9 cellular contexts compared by ENCODE assay signal in the genomic region with DNA sequence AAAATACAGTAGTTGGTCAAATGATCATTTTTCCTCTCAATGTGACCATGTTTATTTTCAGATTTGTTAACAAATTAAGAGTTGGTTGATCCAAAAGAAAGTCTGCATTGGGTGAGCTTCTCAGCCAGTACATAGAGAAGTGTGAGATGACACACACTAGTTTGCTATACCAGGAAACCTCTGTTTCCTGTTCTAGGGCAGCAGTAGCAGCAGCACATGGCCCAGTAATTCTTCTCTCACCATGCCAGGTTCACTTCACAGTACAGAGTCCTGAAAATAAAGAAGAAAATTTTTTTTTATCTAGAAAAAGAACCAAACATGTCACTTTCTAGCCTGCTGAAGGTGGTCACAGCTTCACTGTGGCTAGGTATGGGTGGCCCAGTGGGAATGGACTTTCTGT.
DNase-seq lines count a peak whose midpoint lies in the region; ATAC-seq, FAIRE-seq and TF ChIP-seq lines count a peak whose summit lies in the region.
"Had no signal": no experiment of that assay in that cellular context is flagged by ENCODE, and none has a peak within 500 bp of the region (broad histone marks: within the 10 kb centered on the region; RNA-seq: fewer than 3 reads in every experiment).

No MANE protein-coding gene starts in this region.

- peak overlapping the region in 1 of 2 donors; percentile 28 for H3K4me3 ChIP-seq in CD4-positive, alpha-beta memory T cell (ENCODE audit: low read length in 2 of 2)
- no peak overlapping the region for H3K4me3 ChIP-seq in foreskin fibroblast (ENCODE audit: low read depth in 1 of 2, low read length in 2 of 2)

- CTCF ChIA-PET in CD4-positive, alpha-beta memory T cell (lab: Charles Lee; ENCODE audit: partially characterized antibody): interaction anchor here (1.0 to 7.7 kb wide), 4 partner anchors 11 to 646 kb away, joined by 4 to 47 read pairs (median 4); no protein-coding TSS in a partner anchor
- CTCF ChIA-PET in T-cell (lab: Charles Lee): interaction anchor here in 1 of 2 donors (0.6 to 4.5 kb wide), 6 partner anchors 10 to 646 kb away, joined by 3 to 30 read pairs (median 4); no protein-coding TSS in a partner anchor

- peaks cover 0 to 2% (median 0%) of the 10 kb centered on the region in 8 donors for H3K9me3 Mint-ChIP-seq in CD4-positive, alpha-beta memory T cell
- no peaks in the 10 kb centered on the region for H3K9me3 Mint-ChIP-seq in T-cell

- no peak for TF ChIP-seq POLR2A in H54 (IDR thresholded peaks at IDR 0.05; ENCODE audit: low read depth, low read length)

- intact Hi-C loops in CD4-positive, alpha-beta memory T cell (cut with micrococcal nuclease): loop anchor here (1.0 to 2.0 kb wide), 3 partner anchors 11 to 55 kb away; no protein-coding TSS in a partner anchor

- no peaks in the 10 kb centered on the region for H3K27me3 Mint-ChIP-seq in CD4-positive, alpha-beta memory T cell
- H3K27me3 Mint-ChIP-seq in T-cell: no peaks in the 10 kb centered on the region

- H3K27me3 ChIP-seq in CD4-positive, alpha-beta memory T cell (ENCODE audit: insufficient read depth, low read length): no peaks in the 10 kb centered on the region

- ATAC-seq in GM21576 (IDR thresholded peaks at IDR 0.05; ENCODE audit: unreplicated experiment) (peak; percentile 69), T-cell (replicated peaks in 1 of 4) (peak; percentile 91 to 96 (median 92))

- H3K9me3 ChIP-seq in CD4-positive, alpha-beta memory T cell (ENCODE audit: control insufficient read depth in 1 of 2, low read length in 2 of 2): no peaks in the 10 kb centered on the region

- H3K4me1 ChIP-seq in CD4-positive, alpha-beta memory T cell (ENCODE audit: insufficient read depth, low read length): peaks cover 66% of the 10 kb centered on the region

- H3K36me3 Mint-ChIP-seq in CD4-positive, alpha-beta memory T cell: no peaks in the 10 kb centered on the region
- no peaks in the 10 kb centered on the region for H3K36me3 Mint-ChIP-seq in T-cell

- peak overlapping the region in 7 of 8 donors; percentile 65 to 87 (median 77) for H3K4me3 Mint-ChIP-seq in CD4-positive, alpha-beta memory T cell
- peak overlapping the region; percentile 60 to 72 (median 63) for H3K4me3 Mint-ChIP-seq in T-cell

- no peaks in the 10 kb centered on the region for H3K36me3 ChIP-seq in CD4-positive, alpha-beta memory T cell (ENCODE audit: insufficient read depth, low read length)

- FAIRE-seq in H54 (lab: Jason Lieb, UNC): no peak
- FAIRE-seq: D721Med had no signal

- H3K4me1 Mint-ChIP-seq in CD4-positive, alpha-beta memory T cell: peaks cover 32 to 58% (median 46%) of the 10 kb centered on the region in 4 donors
- H3K4me1 Mint-ChIP-seq in T-cell: peaks cover 49 to 66% (median 60%) of the 10 kb centered on the region in 3 donors

- TF ChIP-seq CTCF in foreskin fibroblast (IDR thresholded peaks at IDR 0.05; ENCODE audit: low read depth, low read length): no peak

- peak overlapping the region; percentile 67 to 96 (median 87) for H3K27ac Mint-ChIP-seq in CD4-positive, alpha-beta memory T cell
- H3K27ac Mint-ChIP-seq in T-cell: peak overlapping the region; percentile 82 to 96

- POLR2A ChIA-PET in CD4-positive, alpha-beta memory T cell (lab: Charles Lee; ENCODE audit: partially characterized antibody): interaction anchor here (0.6 to 3.4 kb wide), 14 partner anchors 10 to 646 kb away, joined by 3 to 12 read pairs (median 3); no protein-coding TSS in a partner anchor
- POLR2A ChIA-PET in T-cell (lab: Charles Lee): no interaction called here

- H3K27ac ChIP-seq in CD4-positive, alpha-beta memory T cell (ENCODE audit: low read depth, low read length): peak overlapping the region; percentile 46

- peak; percentile 41 to 69 (median 48) for DNase-seq in CD4-positive, alpha-beta memory T cell
- DNase-seq in T-cell (peak in 29 of 34 experiments; percentile 9 to 58 (median 27)), dermis blood vessel endothelial cell (peak; percentile 91), H54 (ENCODE audit: insufficient read length, low spot score) (no peak), MV-4-11 (lab: John Stamatoyannopoulos, UW) (no peak), foreskin fibroblast (no peak), anterior cingulate cortex (lab: John Stamatoyannopoulos, UW) (no peak)

Comparison
In these comparisons a context has a peak if more than half of its experiments do, and no peak if none do; other contexts are left out.
1. DNase-seq: peak in CD4-positive, alpha-beta memory T cell (5 of 5), T-cell (29 of 34) and dermis blood vessel endothelial cell (single experiment); none in H54 (single experiment), MV-4-11 (single experiment), foreskin fibroblast (0 of 2) and anterior cingulate cortex (0 of 58).